ENCODE assay signal across 9 cellular contexts in the genomic region with DNA sequence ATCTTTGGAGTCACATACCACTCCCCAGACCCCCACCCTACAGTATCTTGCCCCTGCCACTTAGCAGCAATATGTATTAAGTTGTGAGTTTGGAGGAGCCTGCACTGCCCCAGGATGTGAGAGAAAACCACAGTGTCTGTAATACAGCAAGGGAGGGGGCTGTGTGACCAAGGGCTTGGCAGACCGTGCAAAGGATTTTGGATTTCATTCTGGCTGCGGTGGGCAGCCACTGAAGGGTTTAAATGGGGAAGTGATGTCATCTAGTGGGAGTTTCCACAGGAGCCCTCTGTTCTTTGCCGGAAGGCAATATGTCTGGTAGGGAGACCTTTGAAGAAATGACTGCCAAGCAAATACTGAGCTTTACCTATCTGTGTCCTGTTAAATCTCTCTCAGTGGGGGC.
DNase-seq lines count a peak whose midpoint lies in the region; ATAC-seq and TF ChIP-seq lines count a peak whose summit lies in the region.
"Had no signal": no experiment of that assay in that cellular context is flagged by ENCODE, and none has a peak within 500 bp of the region (broad histone marks: within the 10 kb centered on the region; RNA-seq: fewer than 3 reads in every experiment).

No MANE protein-coding gene starts in this region.

- no peak overlapping the region for H3K4me3 Mint-ChIP-seq in activated CD8-positive, alpha-beta T cell treated with anti-CD3 and anti-CD28 coated beads, Interleukin-2, amount 10 ng/mL, durations not matched to agents 7 days and 5 days

- peak; percentile 37 for DNase-seq in GM13976 (ENCODE audit: low spot score)
- DNase-seq in activated CD8-positive, alpha-beta T cell treated with anti-CD3 and anti-CD28 coated beads, Interleukin-2, amount 10 ng/mL, durations not matched to agents 7 days and 5 days: peak; percentile 21
- DNase-seq in NCI-H69 (lab: John Stamatoyannopoulos, UW): no peak
- no peak for DNase-seq in NK-92 treated with Interleukin-12 subunit alpha and Interleukin-12 subunit beta, amount 100 ng/mL, for 24 hours (lab: John Stamatoyannopoulos, UW)
- no peak for DNase-seq in ACHN
- no peak for DNase-seq in C1 segment of cervical spinal cord (lab: John Stamatoyannopoulos, UW)
- DNase-seq: activated effector memory CD4-positive, alpha-beta T cell treated with anti-CD3 and anti-CD28 coated beads, Interleukin-2, amount 50 U/mL, for 16 hours had no signal

- no peaks in the 10 kb centered on the region for H3K9me3 Mint-ChIP-seq in activated CD8-positive, alpha-beta T cell treated with anti-CD3 and anti-CD28 coated beads, Interleukin-2, amount 10 ng/mL, durations not matched to agents 7 days and 5 days (ENCODE audit: insufficient read depth)

- TF ChIP-seq CTCF in GM13976 (IDR thresholded peaks at IDR 0.05; ENCODE audit: borderline replicate concordance, control extremely low read depth, extremely low read depth, insufficient read depth, missing control alignments): no peak

- CTCF ChIA-PET in activated CD8-positive, alpha-beta T cell treated with anti-CD3 and anti-CD28 coated beads, Interleukin-2, amount 10 ng/mL, durations not matched to agents 7 days and 5 days (lab: Charles Lee): no interaction called here

- peak; percentile 90 for ATAC-seq in GM21360 (IDR thresholded peaks at IDR 0.05; ENCODE audit: unreplicated experiment)
- peak; percentile 94 for ATAC-seq in HG03159 (IDR thresholded peaks at IDR 0.05; ENCODE audit: unreplicated experiment)
- no peak for ATAC-seq in activated CD8-positive, alpha-beta T cell treated with anti-CD3 and anti-CD28 coated beads, Interleukin-2, amount 10 ng/mL, durations not matched to agents 7 days and 5 days

- no peaks in the 10 kb centered on the region for H3K36me3 Mint-ChIP-seq in activated CD8-positive, alpha-beta T cell treated with anti-CD3 and anti-CD28 coated beads, Interleukin-2, amount 10 ng/mL, durations not matched to agents 7 days and 5 days (ENCODE audit: low read depth)

- H3K4me1 Mint-ChIP-seq in activated CD8-positive, alpha-beta T cell treated with anti-CD3 and anti-CD28 coated beads, Interleukin-2, amount 10 ng/mL, durations not matched to agents 7 days and 5 days (ENCODE audit: low read depth): peaks cover 8% of the 10 kb centered on the region

- H3K27ac Mint-ChIP-seq in activated CD8-positive, alpha-beta T cell treated with anti-CD3 and anti-CD28 coated beads, Interleukin-2, amount 10 ng/mL, durations not matched to agents 7 days and 5 days: no peak overlapping the region

- POLR2A ChIA-PET in activated CD8-positive, alpha-beta T cell treated with anti-CD3 and anti-CD28 coated beads, Interleukin-2, amount 10 ng/mL, durations not matched to agents 7 days and 5 days (lab: Charles Lee): no interaction called here

- H3K27me3 Mint-ChIP-seq in activated CD8-positive, alpha-beta T cell treated with anti-CD3 and anti-CD28 coated beads, Interleukin-2, amount 10 ng/mL, durations not matched to agents 7 days and 5 days (ENCODE audit: low read depth): peaks cover 10% of the 10 kb centered on the region

- in situ Hi-C loops in GM13976 (cut with MboI; ENCODE audit: low sequenced_read_pairs, unreplicated experiment): no loop called here
- in situ Hi-C loops in ACHN (cut with HindIII; ENCODE audit: low pct_ligation_motif_present, low pct_unique_long_range_greater_than_20kb, low sequenced_read_pairs): no loop called here

Comparison
In these comparisons a context has a peak if more than half of its experiments do, and no peak if none do; other contexts are left out.
1. DNase-seq: peak in GM13976 (single experiment) and activated CD8-positive, alpha-beta T cell treated with anti-CD3 and anti-CD28 coated beads, Interleukin-2, amount 10 ng/mL, durations not matched to agents 7 days and 5 days (single experiment); none in NCI-H69 (single experiment), NK-92 treated with Interleukin-12 subunit alpha and Interleukin-12 subunit beta, amount 100 ng/mL, for 24 hours (single experiment), ACHN (single experiment) and C1 segment of cervical spinal cord (0 of 14).